2 cellular contexts compared by ENCODE assay signal in genomic region chr12:123839826-123840225, GRCh38.
TF ChIP-seq lines count a peak whose summit lies in the region.

No MANE protein-coding gene starts in this region.

TF ChIP-seq in HepG2, 621 proteins besides CTCF, POLR2A, EP300 and RAD21:
- TF ChIP-seq ZNF878 (CRISPR knock-in tag; IDR thresholded peaks at IDR 0.05) (no peak), ZC3H4 (CRISPR knock-in tag; IDR thresholded peaks at IDR 0.05; ENCODE audit: borderline replicate concordance) (no peak), HNF4A (CRISPR knock-in tag; IDR thresholded peaks at IDR 0.05) (peak; percentile 30; the same call in 1 of the 2 replicates), ZNF891 (CRISPR knock-in tag; IDR thresholded peaks at IDR 0.05) (0 out of 2 replicates have a peak, but pooled peaks have one; percentile 40), ZNF12 (CRISPR knock-in tag; IDR thresholded peaks at IDR 0.05) (no peak), TFDP1 (CRISPR knock-in tag; IDR thresholded peaks at IDR 0.05; ENCODE audit: borderline replicate concordance) (peak; percentile 27; the same call in 1 of the 2 replicates), EHMT2 (IDR thresholded peaks at IDR 0.05; ENCODE audit: borderline replicate concordance, low read depth, low read length) (no peak), SALL1 (CRISPR knock-in tag; IDR thresholded peaks at IDR 0.05) (peak; percentile 18; the same call in 1 of the 2 replicates), ZNF782 (CRISPR knock-in tag; IDR thresholded peaks at IDR 0.05; ENCODE audit: borderline replicate concordance) (no peak), ZNF260 (CRISPR knock-in tag; IDR thresholded peaks at IDR 0.05; ENCODE audit: borderline replicate concordance, low read depth) (no peak), ZNF205 (CRISPR knock-in tag; IDR thresholded peaks at IDR 0.05) (no peak), ATF2 (CRISPR knock-in tag; IDR thresholded peaks at IDR 0.05) (no peak), SP5 (CRISPR knock-in tag; IDR thresholded peaks at IDR 0.05; ENCODE audit: borderline replicate concordance, low read depth) (no peak), HNF4G (IDR thresholded peaks at IDR 0.05; ENCODE audit: borderline replicate concordance, low read depth, low read length) (no peak), HNF4G (CRISPR knock-in tag; IDR thresholded peaks at IDR 0.05; ENCODE audit: borderline replicate concordance, low read depth) (no peak)

TF ChIP-seq in K562, 482 proteins besides CTCF, POLR2A, EP300 and RAD21:
- TF ChIP-seq ZFP30 (CRISPR knock-in tag; IDR thresholded peaks at IDR 0.05; ENCODE audit: borderline replicate concordance) (no peak), BRCA1 (IDR thresholded peaks at IDR 0.05) (no peak), BRCA1 (CRISPR knock-in tag; IDR thresholded peaks at IDR 0.05) (no peak), NCOA4 (IDR thresholded peaks at IDR 0.05; ENCODE audit: partially characterized antibody) (no peak), ZBTB26 (CRISPR knock-in tag; IDR thresholded peaks at IDR 0.05) (no peak)
- TF ChIP-seq, protein P1, sequence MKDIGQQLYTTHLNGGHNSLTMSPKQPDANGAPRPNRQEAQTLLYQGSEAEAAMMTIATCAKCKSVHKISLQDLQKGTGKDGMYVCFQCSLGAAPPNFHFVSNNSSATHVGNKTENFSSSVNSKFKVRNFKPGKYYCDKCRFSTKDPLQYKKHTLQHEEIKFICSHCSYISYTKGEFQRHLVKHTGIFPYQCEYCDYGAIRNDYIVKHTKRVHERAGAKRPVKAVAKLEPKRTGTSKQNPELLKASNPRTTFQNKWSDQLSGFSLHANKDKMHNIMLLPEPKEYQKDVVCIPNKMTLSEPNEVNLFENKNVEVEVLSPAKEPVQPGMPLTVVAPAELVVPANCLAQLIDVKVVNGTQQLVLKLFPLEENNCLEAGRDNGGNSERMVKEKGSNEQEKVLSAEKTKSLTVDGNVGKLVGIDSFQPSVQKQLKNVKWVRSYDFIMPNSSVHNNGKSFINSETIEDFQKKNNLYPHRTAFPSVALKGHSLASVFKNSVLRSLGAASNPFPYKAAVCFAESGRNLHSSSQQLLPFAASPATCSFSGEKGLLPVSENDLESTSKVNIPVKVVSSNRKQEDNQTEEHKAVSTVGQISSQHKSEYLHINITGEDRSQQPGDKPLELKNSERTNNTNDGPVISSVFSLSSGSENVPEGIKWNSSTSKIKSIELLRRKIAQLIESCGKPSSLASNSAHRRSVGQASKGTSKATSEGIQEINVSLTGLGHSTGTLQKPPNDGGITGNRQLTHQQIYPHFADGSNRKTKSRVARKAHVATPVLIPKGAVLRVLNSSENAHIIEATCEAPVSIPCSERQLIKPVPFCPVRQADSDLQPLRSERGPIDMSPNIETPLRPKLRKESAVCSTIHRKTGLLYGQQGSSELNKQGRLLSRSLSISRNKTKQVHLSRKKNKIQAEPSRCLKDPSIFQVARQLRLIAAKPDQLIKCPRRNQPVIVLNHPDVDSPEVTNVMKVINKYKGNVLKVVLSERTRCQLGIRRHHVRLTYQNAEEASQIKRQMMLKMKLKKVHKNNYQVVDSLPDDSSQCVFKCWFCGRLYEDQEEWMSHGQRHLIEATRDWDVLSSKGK (CRISPR knock-in tag; IDR thresholded peaks at IDR 0.05): no peak
- TF ChIP-seq, protein P2, sequence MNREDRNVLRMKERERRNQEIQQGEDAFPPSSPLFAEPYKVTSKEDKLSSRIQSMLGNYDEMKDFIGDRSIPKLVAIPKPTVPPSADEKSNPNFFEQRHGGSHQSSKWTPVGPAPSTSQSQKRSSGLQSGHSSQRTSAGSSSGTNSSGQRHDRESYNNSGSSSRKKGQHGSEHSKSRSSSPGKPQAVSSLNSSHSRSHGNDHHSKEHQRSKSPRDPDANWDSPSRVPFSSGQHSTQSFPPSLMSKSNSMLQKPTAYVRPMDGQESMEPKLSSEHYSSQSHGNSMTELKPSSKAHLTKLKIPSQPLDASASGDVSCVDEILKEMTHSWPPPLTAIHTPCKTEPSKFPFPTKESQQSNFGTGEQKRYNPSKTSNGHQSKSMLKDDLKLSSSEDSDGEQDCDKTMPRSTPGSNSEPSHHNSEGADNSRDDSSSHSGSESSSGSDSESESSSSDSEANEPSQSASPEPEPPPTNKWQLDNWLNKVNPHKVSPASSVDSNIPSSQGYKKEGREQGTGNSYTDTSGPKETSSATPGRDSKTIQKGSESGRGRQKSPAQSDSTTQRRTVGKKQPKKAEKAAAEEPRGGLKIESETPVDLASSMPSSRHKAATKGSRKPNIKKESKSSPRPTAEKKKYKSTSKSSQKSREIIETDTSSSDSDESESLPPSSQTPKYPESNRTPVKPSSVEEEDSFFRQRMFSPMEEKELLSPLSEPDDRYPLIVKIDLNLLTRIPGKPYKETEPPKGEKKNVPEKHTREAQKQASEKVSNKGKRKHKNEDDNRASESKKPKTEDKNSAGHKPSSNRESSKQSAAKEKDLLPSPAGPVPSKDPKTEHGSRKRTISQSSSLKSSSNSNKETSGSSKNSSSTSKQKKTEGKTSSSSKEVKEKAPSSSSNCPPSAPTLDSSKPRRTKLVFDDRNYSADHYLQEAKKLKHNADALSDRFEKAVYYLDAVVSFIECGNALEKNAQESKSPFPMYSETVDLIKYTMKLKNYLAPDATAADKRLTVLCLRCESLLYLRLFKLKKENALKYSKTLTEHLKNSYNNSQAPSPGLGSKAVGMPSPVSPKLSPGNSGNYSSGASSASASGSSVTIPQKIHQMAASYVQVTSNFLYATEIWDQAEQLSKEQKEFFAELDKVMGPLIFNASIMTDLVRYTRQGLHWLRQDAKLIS (CRISPR knock-in tag; IDR thresholded peaks at IDR 0.05): no peak
- TF ChIP-seq, protein P3, sequence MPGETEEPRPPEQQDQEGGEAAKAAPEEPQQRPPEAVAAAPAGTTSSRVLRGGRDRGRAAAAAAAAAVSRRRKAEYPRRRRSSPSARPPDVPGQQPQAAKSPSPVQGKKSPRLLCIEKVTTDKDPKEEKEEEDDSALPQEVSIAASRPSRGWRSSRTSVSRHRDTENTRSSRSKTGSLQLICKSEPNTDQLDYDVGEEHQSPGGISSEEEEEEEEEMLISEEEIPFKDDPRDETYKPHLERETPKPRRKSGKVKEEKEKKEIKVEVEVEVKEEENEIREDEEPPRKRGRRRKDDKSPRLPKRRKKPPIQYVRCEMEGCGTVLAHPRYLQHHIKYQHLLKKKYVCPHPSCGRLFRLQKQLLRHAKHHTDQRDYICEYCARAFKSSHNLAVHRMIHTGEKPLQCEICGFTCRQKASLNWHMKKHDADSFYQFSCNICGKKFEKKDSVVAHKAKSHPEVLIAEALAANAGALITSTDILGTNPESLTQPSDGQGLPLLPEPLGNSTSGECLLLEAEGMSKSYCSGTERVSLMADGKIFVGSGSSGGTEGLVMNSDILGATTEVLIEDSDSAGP (CRISPR knock-in tag; IDR thresholded peaks at IDR 0.05): no peak
- TF ChIP-seq, protein P4, sequence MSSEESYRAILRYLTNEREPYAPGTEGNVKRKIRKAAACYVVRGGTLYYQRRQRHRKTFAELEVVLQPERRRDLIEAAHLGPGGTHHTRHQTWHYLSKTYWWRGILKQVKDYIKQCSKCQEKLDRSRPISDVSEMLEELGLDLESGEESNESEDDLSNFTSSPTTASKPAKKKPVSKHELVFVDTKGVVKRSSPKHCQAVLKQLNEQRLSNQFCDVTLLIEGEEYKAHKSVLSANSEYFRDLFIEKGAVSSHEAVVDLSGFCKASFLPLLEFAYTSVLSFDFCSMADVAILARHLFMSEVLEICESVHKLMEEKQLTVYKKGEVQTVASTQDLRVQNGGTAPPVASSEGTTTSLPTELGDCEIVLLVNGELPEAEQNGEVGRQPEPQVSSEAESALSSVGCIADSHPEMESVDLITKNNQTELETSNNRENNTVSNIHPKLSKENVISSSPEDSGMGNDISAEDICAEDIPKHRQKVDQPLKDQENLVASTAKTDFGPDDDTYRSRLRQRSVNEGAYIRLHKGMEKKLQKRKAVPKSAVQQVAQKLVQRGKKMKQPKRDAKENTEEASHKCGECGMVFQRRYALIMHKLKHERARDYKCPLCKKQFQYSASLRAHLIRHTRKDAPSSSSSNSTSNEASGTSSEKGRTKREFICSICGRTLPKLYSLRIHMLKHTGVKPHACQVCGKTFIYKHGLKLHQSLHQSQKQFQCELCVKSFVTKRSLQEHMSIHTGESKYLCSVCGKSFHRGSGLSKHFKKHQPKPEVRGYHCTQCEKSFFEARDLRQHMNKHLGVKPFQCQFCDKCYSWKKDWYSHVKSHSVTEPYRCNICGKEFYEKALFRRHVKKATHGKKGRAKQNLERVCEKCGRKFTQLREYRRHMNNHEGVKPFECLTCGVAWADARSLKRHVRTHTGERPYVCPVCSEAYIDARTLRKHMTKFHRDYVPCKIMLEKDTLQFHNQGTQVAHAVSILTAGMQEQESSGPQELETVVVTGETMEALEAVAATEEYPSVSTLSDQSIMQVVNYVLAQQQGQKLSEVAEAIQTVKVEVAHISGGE (CRISPR knock-in tag; IDR thresholded peaks at IDR 0.05): no peak
